17 cellular contexts compared by ENCODE assay signal in the genomic region with DNA sequence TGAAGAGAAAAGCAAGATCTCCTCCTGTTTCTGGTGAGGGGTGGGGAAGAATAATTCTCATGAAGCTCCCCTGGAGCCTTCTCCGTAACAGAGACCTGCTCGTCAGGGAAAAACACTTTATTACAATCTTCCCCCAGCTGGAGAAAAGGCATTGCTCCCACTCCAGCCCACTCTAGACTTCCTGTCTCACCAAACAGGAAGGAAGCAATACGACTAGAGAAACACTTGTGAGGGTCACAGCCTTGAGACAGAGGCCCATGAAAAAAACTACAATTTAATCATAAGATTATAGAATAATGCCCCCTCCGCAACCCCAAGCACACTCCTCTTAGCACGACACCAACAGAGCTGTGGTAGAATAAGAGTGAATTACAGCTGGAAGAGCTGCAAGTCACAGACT.
DNase-seq lines count a peak whose midpoint lies in the region; ATAC-seq, FAIRE-seq and TF ChIP-seq lines count a peak whose summit lies in the region.
"Had no signal": no experiment of that assay in that cellular context is flagged by ENCODE, and none has a peak within 500 bp of the region (broad histone marks: within the 10 kb centered on the region; RNA-seq: fewer than 3 reads in every experiment).

No MANE protein-coding gene starts in this region.

- H3K4me3 Mint-ChIP-seq in nephron progenitor cell = no peak overlapping the region

- H3F3A ChIP-seq in OCI-LY1 (ENCODE audit: insufficient read depth, low read length) = no peaks in the 10 kb centered on the region

- POLR2A ChIA-PET in HepG2 (lab: Yijun Ruan, JAX) = no interaction called here

- no peak overlapping the region for H2AFZ ChIP-seq in HepG2 (ENCODE audit: low read length)
- peak overlapping the region; percentile 12; the same call in 1 of the 2 replicates for H2AFZ ChIP-seq in OCI-LY1 (ENCODE audit: low read length)
- H2AFZ ChIP-seq: GM23248 had no signal

- TF ChIP-seq CTCF in right lobe of liver (IDR thresholded peaks at IDR 0.05) = no peak
- TF ChIP-seq CTCF in HepG2 (CRISPR knock-in tag; IDR thresholded peaks at IDR 0.05) = no peak
- no peak for TF ChIP-seq CTCF in OCI-LY1 (IDR thresholded peaks at IDR 0.05; ENCODE audit: low read length)
- no peak for TF ChIP-seq CTCF in coronary artery (IDR thresholded peaks at IDR 0.05)
- no peak for TF ChIP-seq CTCF in nephron progenitor cell (IDR thresholded peaks at IDR 0.05)

- H3K9me3 Mint-ChIP-seq in nephron progenitor cell = peaks cover 32% of the 10 kb centered on the region

- DNase-seq in right lobe of liver (no peak), HepG2 (ENCODE audit: low spot score) (no peak), coronary artery (ENCODE audit: low spot score) (peak; percentile 35), nephron progenitor cell (no peak), T-helper 2 cell (no peak), anterior cingulate cortex (lab: John Stamatoyannopoulos, UW) (no peak)
- DNase-seq: 8988T, ACHN, DMS 273 treated with DMSO at 0.1 percent for 48 hours, GM23248 had no signal

- peak in 3 of 4 donors; percentile 24 to 35 (median 33) for ATAC-seq in right lobe of liver
- no peak for ATAC-seq in HepG2
- ATAC-seq in HG03442 (IDR thresholded peaks at IDR 0.05; ENCODE audit: unreplicated experiment) = no peak
- ATAC-seq: GM12878 had no signal

- H3K79me2 ChIP-seq in HepG2 (ENCODE audit: insufficient read depth, low read length) (no peaks in the 10 kb centered on the region), OCI-LY1 (ENCODE audit: insufficient read depth, low read length) (no peaks in the 10 kb centered on the region)

- FAIRE-seq in HepG2 (lab: Jason Lieb, UNC) = no peak
- FAIRE-seq: GM12878, GM18507, H54 had no signal

- intact Hi-C loops in right lobe of liver (cut with DNase I) = no loop called here
- intact Hi-C loops in HepG2 (cut with micrococcal nuclease; ENCODE audit: unreplicated experiment) = no loop called here

- no peaks in the 10 kb centered on the region for H3K9me2 ChIP-seq in OCI-LY1 (ENCODE audit: low read depth, low read length)

- CTCF ChIA-PET in HepG2 (lab: Yijun Ruan, JAX; ENCODE audit: low intra/inter-chr PET ratio, low total read pairs) = no interaction called here

- in situ Hi-C loops in HepG2 (cut with HindIII; ENCODE audit: extremely low pct_ligation_motif_present, low pct_unique_long_range_greater_than_20kb) = no loop called here

- H3K27ac ChIP-seq in right lobe of liver (no peak overlapping the region), HepG2 (ENCODE audit: extremely low read length, insufficient read depth, low read length) (no peak overlapping the region), OCI-LY1 (ENCODE audit: low read depth, low read length, poor library complexity, severe bottlenecking) (no peak overlapping the region), coronary artery (no peak overlapping the region)
- H3K27ac ChIP-seq: C4-2B, GM23248 had no signal

- H3K9me3 ChIP-seq in right lobe of liver (no peaks in the 10 kb centered on the region), HepG2 (ENCODE audit: low read length) (no peaks in the 10 kb centered on the region), OCI-LY1 (ENCODE audit: low read length) (peaks cover 14% of the 10 kb centered on the region; the same call in 1 of the 2 replicates)

- TF ChIP-seq EP300 in HepG2 (IDR thresholded peaks at IDR 0.05; ENCODE audit: low read depth in 2 of 2, low read length in 2 of 2) (no peak), HepG2 (CRISPR knock-in tag; IDR thresholded peaks at IDR 0.05; ENCODE audit: borderline replicate concordance) (no peak)

- H3K9ac ChIP-seq in HepG2 (ENCODE audit: insufficient read depth, low read depth, low read length) (no peak overlapping the region), OCI-LY1 (ENCODE audit: low read length) (no peak overlapping the region)
- H3K9ac ChIP-seq: GM23248 had no signal

- H3K4me3 ChIP-seq in right lobe of liver = no peak overlapping the region
- H3K4me3 ChIP-seq in HepG2 (replicated peaks in 1 of 3; ENCODE audit: insufficient read depth in 1 of 3, low read depth in 2 of 3, low read length in 3 of 3) = no peak overlapping the region
- H3K4me3 ChIP-seq in OCI-LY1 (ENCODE audit: low read depth, low read length, poor library complexity, severe bottlenecking) = no peak overlapping the region
- no peak overlapping the region for H3K4me3 ChIP-seq in coronary artery
- H3K4me3 ChIP-seq: GM12878, GM23248 had no signal

- H3K4me1 Mint-ChIP-seq in nephron progenitor cell = no peaks in the 10 kb centered on the region

- no peak overlapping the region for H3K4me2 ChIP-seq in HepG2 (ENCODE audit: low read depth, low read length)
- no peak overlapping the region for H3K4me2 ChIP-seq in OCI-LY1 (ENCODE audit: low read length)

- peaks cover 22% of the 10 kb centered on the region for H3K36me3 Mint-ChIP-seq in nephron progenitor cell (ENCODE audit: low read depth)
- H3K36me3 Mint-ChIP-seq: IgD-negative memory B cell had no signal

- H3K4me1 ChIP-seq in right lobe of liver (no peaks in the 10 kb centered on the region), HepG2 (ENCODE audit: insufficient read depth, low read length) (no peaks in the 10 kb centered on the region), OCI-LY1 (ENCODE audit: insufficient read depth, low read length, severe bottlenecking) (peaks cover 12% of the 10 kb centered on the region)

- H4K20me1 ChIP-seq in HepG2 (ENCODE audit: insufficient read depth, low read length) = no peaks in the 10 kb centered on the region
- no peaks in the 10 kb centered on the region for H4K20me1 ChIP-seq in OCI-LY1 (ENCODE audit: insufficient read depth, low read length)

- no peaks in the 10 kb centered on the region for H3K27me3 ChIP-seq in right lobe of liver
- peaks cover 0 to 1% of the 10 kb centered on the region in 2 experiments; a peak in 1 of 5 replicates for H3K27me3 ChIP-seq in HepG2 (ENCODE audit: control insufficient read depth in 1 of 2, insufficient read depth in 2 of 2, low read length in 2 of 2)
- H3K27me3 ChIP-seq in OCI-LY1 (ENCODE audit: insufficient read depth, low read length) = no peaks in the 10 kb centered on the region

- no peaks in the 10 kb centered on the region for H3K27me3 Mint-ChIP-seq in nephron progenitor cell (ENCODE audit: low read depth, poor library complexity)
- H3K27me3 Mint-ChIP-seq: IgD-negative memory B cell had no signal

- no peak for TF ChIP-seq POLR2A in right lobe of liver (IDR thresholded peaks at IDR 0.05)
- TF ChIP-seq POLR2A in HepG2 (IDR thresholded peaks at IDR 0.05; ENCODE audit: insufficient read depth in 1 of 2, low read depth in 2 of 2, low read length in 2 of 2) = no peak

- no peak for TF ChIP-seq RAD21 in HepG2 (CRISPR knock-in tag; IDR thresholded peaks at IDR 0.05)

- H3K36me3 ChIP-seq in right lobe of liver (no peaks in the 10 kb centered on the region), HepG2 (replicated peaks in 1 of 2; ENCODE audit: control insufficient read depth in 1 of 2, insufficient read depth in 2 of 2, low read length in 2 of 2) (no peaks in the 10 kb centered on the region), OCI-LY1 (ENCODE audit: insufficient read depth, low read length) (no peaks in the 10 kb centered on the region; the same call in 1 of the 2 replicates)

- H3K27ac Mint-ChIP-seq in nephron progenitor cell = peak overlapping the region; percentile 31
- H3K27ac Mint-ChIP-seq: IgD-negative memory B cell had no signal

- BruUV-seq in HepG2 (replicated peaks; lab: Mats Ljungman, UMichigan) = no TSS peak

- WGBS in right lobe of liver (ENCODE audit: insufficient coverage, low coverage, low lambda C conversion rate, missing lambda C conversion rate) = 35% methylated on average over 5 of the region's 5 CpGs
- WGBS in HepG2 (ENCODE audit: low lambda C conversion rate) = 53% methylated on average over 3 of the region's 5 CpGs

TF ChIP-seq in HepG2, 621 proteins besides CTCF, POLR2A, EP300 and RAD21 (continues in another document):
- no peak for TF ChIP-seq RFX1 (IDR thresholded peaks at IDR 0.05)
- no peak for TF ChIP-seq CCDC6 (CRISPR knock-in tag; IDR thresholded peaks at IDR 0.05)
- TF ChIP-seq MEIS2 (CRISPR knock-in tag; IDR thresholded peaks at IDR 0.05) = no peak
- no peak for TF ChIP-seq MED8 (CRISPR knock-in tag; IDR thresholded peaks at IDR 0.05; ENCODE audit: insufficient replicate concordance)
- TF ChIP-seq PATZ1 (CRISPR knock-in tag; IDR thresholded peaks at IDR 0.05) = no peak
- no peak for TF ChIP-seq TCF7 (IDR thresholded peaks at IDR 0.05; ENCODE audit: low read depth)
- no peak for TF ChIP-seq ZNF607 (CRISPR knock-in tag; IDR thresholded peaks at IDR 0.05; ENCODE audit: borderline replicate concordance)
- TF ChIP-seq GFI1 (CRISPR knock-in tag; IDR thresholded peaks at IDR 0.05; ENCODE audit: borderline replicate concordance) = no peak
- no peak for TF ChIP-seq ZNF552 (CRISPR knock-in tag; IDR thresholded peaks at IDR 0.05; ENCODE audit: borderline replicate concordance)
- TF ChIP-seq NFE2L1 (CRISPR knock-in tag; IDR thresholded peaks at IDR 0.05; ENCODE audit: borderline replicate concordance) = no peak
- TF ChIP-seq JUND (CRISPR knock-in tag; IDR thresholded peaks at IDR 0.05) = no peak
- TF ChIP-seq ZNF724P (CRISPR knock-in tag; IDR thresholded peaks at IDR 0.05; ENCODE audit: borderline replicate concordance) = no peak
- no peak for TF ChIP-seq ZNF3 (CRISPR knock-in tag; IDR thresholded peaks at IDR 0.05)

Comparison
In these comparisons a context has a peak if more than half of its experiments do, and no peak if none do; other contexts are left out.
1. ATAC-seq: peak in right lobe of liver (3 of 4); none in HepG2 (single experiment) and HG03442 (single experiment).